Comparison of ENCODE assay signal across 11 cellular contexts in genomic region chr3:10205461-10206165, GRCh38. TPM values are rescaled to one million over a fixed set of nuclear protein-coding genes. Genes with fewer than 3 reads are reported as not detected.
DNase-seq lines count a peak whose midpoint lies in the region; ATAC-seq, FAIRE-seq and TF ChIP-seq lines count a peak whose summit lies in the region.
"Had no signal": no experiment of that assay in that cellular context is flagged by ENCODE, and none has a peak within 500 bp of the region (broad histone marks: within the 10 kb centered on the region; RNA-seq: fewer than 3 reads in every experiment).

No MANE protein-coding gene starts in this region.

- peaks cover 11% of the 10 kb centered on the region for H3K36me3 Mint-ChIP-seq in activated naive CD8-positive, alpha-beta T cell treated with anti-CD3 and anti-CD28 coated beads, Interleukin-2, amount 50 U/mL, for 24 hours (ENCODE audit: low read depth)
- H3K36me3 Mint-ChIP-seq in activated naive CD8-positive, alpha-beta T cell treated with anti-CD3 and anti-CD28 coated beads for 36 hours = peaks cover 2% of the 10 kb centered on the region
- H3K36me3 Mint-ChIP-seq in mesothelial cell of epicardium = no peaks in the 10 kb centered on the region

- RAD21 ChIA-PET in GM12878 (lab: Charles Lee; ENCODE audit: unreplicated experiment) = no interaction called here

- H3K4me1 Mint-ChIP-seq in activated naive CD8-positive, alpha-beta T cell treated with anti-CD3 and anti-CD28 coated beads, Interleukin-2, amount 50 U/mL, for 24 hours = peaks cover 32% of the 10 kb centered on the region
- peaks cover 18% of the 10 kb centered on the region for H3K4me1 Mint-ChIP-seq in activated naive CD8-positive, alpha-beta T cell treated with anti-CD3 and anti-CD28 coated beads for 36 hours
- peaks cover 4% of the 10 kb centered on the region for H3K4me1 Mint-ChIP-seq in mesothelial cell of epicardium

- H2AFZ ChIP-seq in GM12878 (ENCODE audit: control insufficient read depth, low read depth, low read length) = no peak overlapping the region

- H3K27me3 ChIP-seq in GM12878 (replicated peaks in 1 of 2; ENCODE audit: control insufficient read depth in 2 of 2, insufficient read depth in 2 of 2, low read length in 1 of 2) (no peaks in the 10 kb centered on the region), left lung (no peaks in the 10 kb centered on the region), uterus (no peaks in the 10 kb centered on the region)

- DNase-seq in activated naive CD8-positive, alpha-beta T cell treated with anti-CD3 and anti-CD28 coated beads, Interleukin-2, amount 50 U/mL, for 24 hours = no peak
- DNase-seq in activated naive CD8-positive, alpha-beta T cell treated with anti-CD3 and anti-CD28 coated beads for 36 hours = no peak
- DNase-seq in GM12878 (ENCODE audit: low read depth, low spot score) (no peak), left lung (no peak), uterus (peak; percentile 38 to 74), NCI-H2029 treated with DMSO at 0.1 percent for 48 hours (lab: John Stamatoyannopoulos, UW) (no peak), mesothelial cell of epicardium (ENCODE audit: low spot score in 2 of 2, unreplicated experiment in 2 of 2) (no peak)
- DNase-seq: activated gamma-delta T cell treated with Interleukin-2 at 50 U/mL for 16 hours, NCI-H187 treated with DMSO at 0.1 percent for 48 hours had no signal

- TF ChIP-seq CTCF in GM12878 (IDR thresholded peaks at IDR 0.05 in 2 of 3, conservative IDR thresholded peaks at IDR 0.05 in 1 of 3; ENCODE audit: control insufficient read depth in 2 of 3, extremely low read depth in 1 of 3, insufficient read depth in 1 of 3, low read depth in 3 of 3, low read length in 3 of 3) (no peak), left lung (IDR thresholded peaks at IDR 0.05) (no peak), uterus (IDR thresholded peaks at IDR 0.05) (no peak), mesothelial cell of epicardium (IDR thresholded peaks at IDR 0.05; ENCODE audit: unreplicated experiment) (no peak)

- no TSS peak for BruUV-seq in GM12878 (replicated peaks; lab: Mats Ljungman, UMichigan)

- no peak overlapping the region for H3K4me3 Mint-ChIP-seq in activated naive CD8-positive, alpha-beta T cell treated with anti-CD3 and anti-CD28 coated beads, Interleukin-2, amount 50 U/mL, for 24 hours
- H3K4me3 Mint-ChIP-seq in activated naive CD8-positive, alpha-beta T cell treated with anti-CD3 and anti-CD28 coated beads for 36 hours = no peak overlapping the region
- H3K4me3 Mint-ChIP-seq in mesothelial cell of epicardium = no peak overlapping the region

- TF ChIP-seq EP300 in GM12878 (IDR thresholded peaks at IDR 0.05; ENCODE audit: borderline replicate concordance in 1 of 2, control insufficient read depth in 1 of 2, low read depth in 2 of 2, low read length in 2 of 2) = no peak

- no peak overlapping the region for H3K4me2 ChIP-seq in GM12878 (ENCODE audit: control insufficient read depth, insufficient read depth)

- no peak overlapping the region for H3K4me3 ChIP-seq in GM12878
- no peak overlapping the region for H3K4me3 ChIP-seq in left lung
- H3K4me3 ChIP-seq in uterus = no peak overlapping the region

- FAIRE-seq in GM12878 (lab: Jason Lieb, UNC) = no peak

- 100% methylated on average over 7 of the region's 7 CpGs for WGBS in GM12878 (ENCODE audit: insufficient coverage, insufficient replicate concordance, low lambda C conversion rate, missing lambda C conversion rate)

- POLR2A ChIA-PET in GM12878 (lab: Charles Lee) = interaction anchor here (2.1 kb wide), 1 partner anchor 13 kb away, joined by 7 read pairs; no protein-coding TSS in a partner anchor

- H3K9ac ChIP-seq in GM12878 (ENCODE audit: control insufficient read depth, insufficient read depth, low read length) = no peak overlapping the region

- H3K36me3 ChIP-seq in GM12878 (ENCODE audit: control insufficient read depth in 2 of 2, insufficient read depth in 2 of 2, low read length in 1 of 2) (no peaks in the 10 kb centered on the region; a peak in 1 of 4 replicates), left lung (peaks cover 0 to 56% of the 10 kb centered on the region in 2 donors), uterus (no peaks in the 10 kb centered on the region)

- H3K27me3 Mint-ChIP-seq in activated naive CD8-positive, alpha-beta T cell treated with anti-CD3 and anti-CD28 coated beads, Interleukin-2, amount 50 U/mL, for 24 hours = no peaks in the 10 kb centered on the region
- no peaks in the 10 kb centered on the region for H3K27me3 Mint-ChIP-seq in activated naive CD8-positive, alpha-beta T cell treated with anti-CD3 and anti-CD28 coated beads for 36 hours
- no peaks in the 10 kb centered on the region for H3K27me3 Mint-ChIP-seq in mesothelial cell of epicardium (ENCODE audit: low read depth)

- H3K79me2 ChIP-seq in GM12878 (ENCODE audit: control insufficient read depth, insufficient read depth, low read length) = no peaks in the 10 kb centered on the region

- H3K9me3 ChIP-seq in GM12878 (replicated peaks; ENCODE audit: control insufficient read depth, insufficient read depth, low read length) (no peaks in the 10 kb centered on the region), left lung (no peaks in the 10 kb centered on the region), uterus (no peaks in the 10 kb centered on the region)

- peak; percentile 30 for ATAC-seq in activated naive CD8-positive, alpha-beta T cell treated with anti-CD3 and anti-CD28 coated beads, Interleukin-2, amount 50 U/mL, for 24 hours
- ATAC-seq in GM12878 = no peak; the same call in 2 of the 3 replicates
- peak; percentile 71 for ATAC-seq in left lung
- no peak for ATAC-seq in HG02642 (IDR thresholded peaks at IDR 0.05; ENCODE audit: poor library complexity, unreplicated experiment)

- intact Hi-C loops in GM12878 (cut with micrococcal nuclease; ENCODE audit: unreplicated experiment) (no loop called here), left lung (cut with DNase I) (no loop called here), uterus (cut with DNase I; ENCODE audit: low total_unique reads) (no loop called here)

- no peaks in the 10 kb centered on the region for H3K9me3 Mint-ChIP-seq in activated naive CD8-positive, alpha-beta T cell treated with anti-CD3 and anti-CD28 coated beads, Interleukin-2, amount 50 U/mL, for 24 hours
- no peaks in the 10 kb centered on the region for H3K9me3 Mint-ChIP-seq in activated naive CD8-positive, alpha-beta T cell treated with anti-CD3 and anti-CD28 coated beads for 36 hours
- H3K9me3 Mint-ChIP-seq in mesothelial cell of epicardium = no peaks in the 10 kb centered on the region

- TF ChIP-seq POLR2A in GM12878 (IDR thresholded peaks at IDR 0.05; ENCODE audit: low read depth, low read length) = no peak
- TF ChIP-seq POLR2A in uterus (IDR thresholded peaks at IDR 0.05) = no peak

- TF ChIP-seq RAD21 in GM12878 (IDR thresholded peaks at IDR 0.05; ENCODE audit: insufficient read depth, low read depth, low read length) = no peak

- in situ Hi-C loops in GM12878 (cut with MboI) = no loop called here

- H3K27ac ChIP-seq in GM12878 (ENCODE audit: control insufficient read depth, insufficient read depth) = no peak overlapping the region
- H3K27ac ChIP-seq in left lung = peak overlapping the region; percentile 23 to 67
- H3K27ac ChIP-seq in uterus = peak overlapping the region; percentile 30 to 67
- H3K27ac ChIP-seq: C4-2B had no signal

- H4K20me1 ChIP-seq in GM12878 (ENCODE audit: control insufficient read depth, insufficient read depth) = no peaks in the 10 kb centered on the region

- peak overlapping the region; percentile 41 for H3K27ac Mint-ChIP-seq in activated naive CD8-positive, alpha-beta T cell treated with anti-CD3 and anti-CD28 coated beads, Interleukin-2, amount 50 U/mL, for 24 hours
- no peak overlapping the region for H3K27ac Mint-ChIP-seq in activated naive CD8-positive, alpha-beta T cell treated with anti-CD3 and anti-CD28 coated beads for 36 hours
- H3K27ac Mint-ChIP-seq in mesothelial cell of epicardium = no peak overlapping the region

- CTCF ChIA-PET in GM12878 (lab: Yijun Ruan, JAX) = interaction anchor here (0.5 kb wide), 1 partner anchor 65 kb away, joined by 3 read pairs; no protein-coding TSS in a partner anchor

- SMC1A ChIA-PET in GM12878 (lab: Charles Lee; ENCODE audit: uncharacterized antibody, unreplicated experiment) = interaction anchor here (0.9 to 3.0 kb wide), 3 partner anchors 11 to 40 kb away, joined by 3 to 20 read pairs (median 3); no protein-coding TSS in a partner anchor

- H3K4me1 ChIP-seq in GM12878 (ENCODE audit: control insufficient read depth, insufficient read depth, low read length) (no peaks in the 10 kb centered on the region), left lung (peaks cover 6 to 28% of the 10 kb centered on the region in 2 donors), uterus (no peaks in the 10 kb centered on the region)

RNA-seq across cellular contexts. Expression of gene IRAK2, which starts 40.9 kb away (rescaled TPM):
- 1 to 10 TPM; 2.6 to 3.1 TPM for total RNA-seq in activated naive CD8-positive, alpha-beta T cell treated with anti-CD3 and anti-CD28 coated beads for 36 hours
- total RNA-seq in GM12878 (2013; cell fraction: nucleolus; rRNA removed) = 15.3 and 17.6 TPM in 2 replicates
- total RNA-seq in GM12878 (2014; rRNA removed) = 5.6 and 6.9 TPM in 2 replicates
- total RNA-seq in GM12878 (2014; rRNA removed; fragmentation: Illumina TruSeq; extraction: Trizol) = 4.0 and 4.2 TPM in 2 replicates
- total RNA-seq in GM12878 (2021) = 4.7 and 4.9 TPM in 2 replicates
- polyA plus RNA-seq in GM12878 (2011; ENCODE audit: low read depth) = 1.9 TPM
- 2.6 and 3.4 TPM in 2 replicates for polyA plus RNA-seq in GM12878 (2011; rRNA removed)
- polyA plus RNA-seq in GM12878 (2011; cell fraction: cytosol; rRNA removed) = 3.4 and 4.3 TPM in 2 replicates
- 1.6 and 1.9 TPM in 2 replicates for polyA plus RNA-seq in GM12878 (2011; cell fraction: nucleus; rRNA removed)
- polyA plus RNA-seq in GM12878 (2012) = 2.5 and 4.5 TPM in 2 replicates
- polyA plus RNA-seq in GM12878 (2014; fragmentation: Illumina TruSeq; extraction: Trizol) = 3.9 and 4.8 TPM in 2 replicates
- under 1 TPM; 0.48 to 0.88 TPM for polyA plus RNA-seq in GM12878 (2014; fragmentation: Nextera tagmentation; extraction: Ambion mirVana)
- polyA plus RNA-seq in GM12878 (2014; rRNA removed) = 5.0 and 5.7 TPM in 2 replicates
- 1 to 10 TPM; 3.9 to 4.8 TPM for polyA plus RNA-seq in GM12878 (2016; fragmentation: Nextera tagmentation; extraction: Ambion mirVana)
- 2.4 and 4.4 TPM in 2 replicates for polyA minus RNA-seq in GM12878 (2011; rRNA and poly(A)+ RNA removed)
- polyA minus RNA-seq in GM12878 (2011; cell fraction: cytosol; rRNA and poly(A)+ RNA removed) = 1.1 and 1.6 TPM in 2 replicates
- polyA minus RNA-seq in GM12878 (2011; cell fraction: nucleus; rRNA and poly(A)+ RNA removed) = 0.85 and 1.3 TPM in 2 replicates
- 1 to 10 TPM; 3.3 to 8.5 TPM for total RNA-seq in left lung
- total RNA-seq in uterus = 1 to 10 TPM in 3 of 4 donors, under 1 TPM in 1; 0.29 to 8.7 (median 3.7) TPM
- 0.69 to 0.97 TPM (median 0.77 TPM) in 3 replicates for total RNA-seq in mesothelial cell of epicardium

RNA-seq across cellular contexts. Expression of gene TATDN2, which starts 42.6 kb away (rescaled TPM):
- 10 to 100 TPM; 41.6 to 48.5 TPM for total RNA-seq in activated naive CD8-positive, alpha-beta T cell treated with anti-CD3 and anti-CD28 coated beads for 36 hours
- total RNA-seq in GM12878 (2013; cell fraction: nucleolus; rRNA removed) = 43.3 and 48.1 TPM in 2 replicates
- total RNA-seq in GM12878 (2014; rRNA removed) = 7.7 and 10.0 TPM in 2 replicates
- total RNA-seq in GM12878 (2014; rRNA removed; fragmentation: Illumina TruSeq; extraction: Trizol) = 22.0 and 23.9 TPM in 2 replicates
- 31.8 and 36.5 TPM in 2 replicates for total RNA-seq in GM12878 (2021)
- polyA plus RNA-seq in GM12878 (2011; ENCODE audit: low read depth) = 18.4 TPM
- polyA plus RNA-seq in GM12878 (2011; rRNA removed) = 21.6 and 22.1 TPM in 2 replicates
- 20.8 and 21.3 TPM in 2 replicates for polyA plus RNA-seq in GM12878 (2011; cell fraction: cytosol; rRNA removed)
- 25.2 and 26.0 TPM in 2 replicates for polyA plus RNA-seq in GM12878 (2011; cell fraction: nucleus; rRNA removed)
- polyA plus RNA-seq in GM12878 (2012) = 19.7 and 24.1 TPM in 2 replicates
- 27.3 and 28.1 TPM in 2 replicates for polyA plus RNA-seq in GM12878 (2014; fragmentation: Illumina TruSeq; extraction: Trizol)
- polyA plus RNA-seq in GM12878 (2014; fragmentation: Nextera tagmentation; extraction: Ambion mirVana) = 1 to 10 TPM; 5.7 to 9.1 TPM
- polyA plus RNA-seq in GM12878 (2014; rRNA removed) = 25.7 and 25.8 TPM in 2 replicates
- 1 to 10 TPM; 4.2 to 5.6 TPM for polyA plus RNA-seq in GM12878 (2016; fragmentation: Nextera tagmentation; extraction: Ambion mirVana)
- 29.6 and 51.2 TPM in 2 replicates for polyA minus RNA-seq in GM12878 (2011; rRNA and poly(A)+ RNA removed)
- polyA minus RNA-seq in GM12878 (2011; cell fraction: cytosol; rRNA and poly(A)+ RNA removed) = 9.1 and 14.0 TPM in 2 replicates
- polyA minus RNA-seq in GM12878 (2011; cell fraction: nucleus; rRNA and poly(A)+ RNA removed) = 30.2 and 59.0 TPM in 2 replicates
- 10 to 100 TPM; 29.1 to 35.2 TPM for total RNA-seq in left lung
- 10 to 100 TPM; 15.9 to 55.7 (median 26.7) TPM for total RNA-seq in uterus
- 38.7 to 40.6 TPM (median 40.2 TPM) in 3 replicates for total RNA-seq in mesothelial cell of epicardium

Comparison
In these comparisons a context has a peak if more than half of its experiments do, and no peak if none do; other contexts are left out.
1. ATAC-seq: peak in activated naive CD8-positive, alpha-beta T cell treated with anti-CD3 and anti-CD28 coated beads, Interleukin-2, amount 50 U/mL, for 24 hours (single experiment) and left lung (single experiment); none in GM12878 (single experiment) and HG02642 (single experiment).
2. DNase-seq: peak in uterus (2 of 2); none in activated naive CD8-positive, alpha-beta T cell treated with anti-CD3 and anti-CD28 coated beads, Interleukin-2, amount 50 U/mL, for 24 hours (single experiment), activated naive CD8-positive, alpha-beta T cell treated with anti-CD3 and anti-CD28 coated beads for 36 hours (single experiment), GM12878 (single experiment), left lung (0 of 2), NCI-H2029 treated with DMSO at 0.1 percent for 48 hours (single experiment) and mesothelial cell of epicardium (0 of 2).